10 cellular contexts compared by ENCODE assay signal in the genomic region with DNA sequence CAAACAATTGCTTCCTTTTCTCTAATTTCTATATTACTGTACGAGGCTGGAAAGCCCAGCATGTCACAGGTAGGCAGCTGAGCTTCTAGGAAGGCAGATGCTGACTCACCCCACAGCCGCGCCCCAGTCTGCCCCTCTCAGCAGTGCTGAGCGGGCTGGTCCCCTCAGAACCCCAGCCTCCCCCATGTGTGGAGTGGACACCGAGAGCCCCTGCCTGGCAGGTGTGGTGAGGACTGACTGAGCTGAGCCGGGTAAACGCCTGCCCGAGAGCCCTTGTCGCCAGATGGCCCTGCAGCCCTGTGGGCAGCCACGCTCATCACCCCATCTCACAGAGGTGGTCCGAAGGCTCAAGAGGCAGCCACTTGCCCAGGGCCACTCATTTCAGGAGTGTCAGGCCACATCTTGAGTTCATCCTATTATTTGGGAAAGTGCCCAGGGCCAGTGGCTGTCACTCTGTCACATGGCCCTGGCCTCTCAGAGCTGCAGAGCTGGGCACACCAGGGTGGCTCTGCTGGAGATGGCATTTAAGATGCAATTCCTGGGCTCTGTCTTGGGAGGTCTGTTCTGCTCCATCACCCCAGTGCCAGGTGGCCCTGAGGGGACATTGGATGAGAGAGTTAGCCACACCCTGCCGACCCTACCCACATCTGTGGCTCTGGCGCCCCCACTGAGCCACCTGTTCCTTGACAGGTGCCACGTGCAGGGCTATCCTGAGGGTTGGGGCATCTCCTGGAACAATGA. TPM values are rescaled to one million over a fixed set of nuclear protein-coding genes. Genes with fewer than 3 reads are reported as not detected.
A peak's percentile ranks its signal among the peaks of the same experiment; 100 is the strongest.
DNase-seq lines count a peak whose midpoint lies in the region; ATAC-seq and TF ChIP-seq lines count a peak whose summit lies in the region.
"Had no signal": no experiment of that assay in that cellular context is flagged by ENCODE, and none has a peak within 500 bp of the region (broad histone marks: within the 10 kb centered on the region; RNA-seq: fewer than 3 reads in every experiment).

No MANE protein-coding gene starts in this region.

- peaks cover 69% of the 10 kb centered on the region for H3K4me1 ChIP-seq in OCI-LY1 (ENCODE audit: insufficient read depth, low read length, severe bottlenecking)
- H3K4me1 ChIP-seq in effector memory CD4-positive, alpha-beta T cell (ENCODE audit: control insufficient read depth, insufficient read depth, low read length, poor library complexity, severe bottlenecking): peaks cover 33% of the 10 kb centered on the region

- peak overlapping the region; percentile 97 to 100 (median 99) for H3K27ac Mint-ChIP-seq in CD14-positive monocyte
- peak overlapping the region; percentile 76 for H3K27ac Mint-ChIP-seq in activated naive CD4-positive, alpha-beta T cell treated with anti-CD3 and anti-CD28 coated beads for 36 hours

- peaks cover 87% of the 10 kb centered on the region for H3K4me1 Mint-ChIP-seq in CD14-positive monocyte
- H3K4me1 Mint-ChIP-seq in activated naive CD4-positive, alpha-beta T cell treated with anti-CD3 and anti-CD28 coated beads for 36 hours (ENCODE audit: low read depth): peaks cover 55% of the 10 kb centered on the region

- no peaks in the 10 kb centered on the region for H3K79me2 ChIP-seq in OCI-LY1 (ENCODE audit: insufficient read depth, low read length)

- no peak overlapping the region for H3K9ac ChIP-seq in OCI-LY1 (ENCODE audit: low read length)

- peaks cover 3% of the 10 kb centered on the region; the same call in 1 of the 2 replicates for H3K9me3 ChIP-seq in OCI-LY1 (ENCODE audit: low read length)
- peaks cover 3% of the 10 kb centered on the region for H3K9me3 ChIP-seq in effector memory CD4-positive, alpha-beta T cell (ENCODE audit: control insufficient read depth, low read length)

- H3K4me3 Mint-ChIP-seq in CD14-positive monocyte: peak overlapping the region in 1 of 2 donors; percentile 27
- no peak overlapping the region for H3K4me3 Mint-ChIP-seq in activated naive CD4-positive, alpha-beta T cell treated with anti-CD3 and anti-CD28 coated beads for 36 hours

- no peak for TF ChIP-seq CTCF in CD14-positive monocyte (IDR thresholded peaks at IDR 0.05)
- TF ChIP-seq CTCF in OCI-LY1 (IDR thresholded peaks at IDR 0.05; ENCODE audit: low read length): no peak

- H3K36me3 ChIP-seq in OCI-LY1 (ENCODE audit: insufficient read depth, low read length): no peaks in the 10 kb centered on the region
- peaks cover 37% of the 10 kb centered on the region for H3K36me3 ChIP-seq in effector memory CD4-positive, alpha-beta T cell (ENCODE audit: control insufficient read depth, insufficient read depth, low read length)

- H3K36me3 Mint-ChIP-seq in CD14-positive monocyte: peaks cover 70 to 84% of the 10 kb centered on the region in 2 donors
- peaks cover 23% of the 10 kb centered on the region for H3K36me3 Mint-ChIP-seq in activated naive CD4-positive, alpha-beta T cell treated with anti-CD3 and anti-CD28 coated beads for 36 hours (ENCODE audit: low read depth)

- no peak overlapping the region for H3K4me2 ChIP-seq in OCI-LY1 (ENCODE audit: low read length)

- peaks cover 0 to 3% (median 0%) of the 10 kb centered on the region in 3 donors for H3K27me3 Mint-ChIP-seq in CD14-positive monocyte (ENCODE audit: low read depth in 3 of 3)
- no peaks in the 10 kb centered on the region for H3K27me3 Mint-ChIP-seq in activated naive CD4-positive, alpha-beta T cell treated with anti-CD3 and anti-CD28 coated beads for 36 hours (ENCODE audit: low read depth)

- no peaks in the 10 kb centered on the region for H3F3A ChIP-seq in OCI-LY1 (ENCODE audit: insufficient read depth, low read length)

- peak; percentile 44 for DNase-seq in CD14-positive monocyte (ENCODE audit: low spot score)
- DNase-seq in activated naive CD4-positive, alpha-beta T cell treated with anti-CD3 and anti-CD28 coated beads for 36 hours: peak; percentile 80
- DNase-seq in myocyte (ENCODE audit: low read depth): peak; percentile 29
- no peak for DNase-seq in effector memory CD4-positive, alpha-beta T cell
- no peak for DNase-seq in HT-29 (ENCODE audit: low spot score)

- no peaks in the 10 kb centered on the region for H3K27me3 ChIP-seq in OCI-LY1 (ENCODE audit: insufficient read depth, low read length)
- no peaks in the 10 kb centered on the region for H3K27me3 ChIP-seq in effector memory CD4-positive, alpha-beta T cell (replicated peaks; ENCODE audit: control insufficient read depth, insufficient read depth, low read length, poor library complexity, severe bottlenecking)

- peak overlapping the region; percentile 60 for H3K27ac ChIP-seq in OCI-LY1 (ENCODE audit: low read depth, low read length, poor library complexity, severe bottlenecking)
- H3K27ac ChIP-seq in effector memory CD4-positive, alpha-beta T cell (ENCODE audit: insufficient read depth, low read length, poor library complexity, severe bottlenecking): no peak overlapping the region

- ATAC-seq in HG03045 (IDR thresholded peaks at IDR 0.05; ENCODE audit: unreplicated experiment): no peak
- no peak for ATAC-seq in HG02840 (IDR thresholded peaks at IDR 0.05; ENCODE audit: low FRiP score, unreplicated experiment)

- H3K9me3 Mint-ChIP-seq in CD14-positive monocyte: peaks cover 0 to 5% (median 4%) of the 10 kb centered on the region in 7 donors
- H3K9me3 Mint-ChIP-seq in activated naive CD4-positive, alpha-beta T cell treated with anti-CD3 and anti-CD28 coated beads for 36 hours: peaks cover 10% of the 10 kb centered on the region

- H2AFZ ChIP-seq in OCI-LY1 (ENCODE audit: low read length): no peak overlapping the region

- no peaks in the 10 kb centered on the region for H3K9me2 ChIP-seq in OCI-LY1 (ENCODE audit: low read depth, low read length)

- H3K4me3 ChIP-seq in OCI-LY1 (ENCODE audit: low read depth, low read length, poor library complexity, severe bottlenecking): no peak overlapping the region
- H3K4me3 ChIP-seq in effector memory CD4-positive, alpha-beta T cell (ENCODE audit: insufficient read depth, low read depth, low read length, poor library complexity, severe bottlenecking): no peak overlapping the region

- no peaks in the 10 kb centered on the region for H4K20me1 ChIP-seq in OCI-LY1 (ENCODE audit: insufficient read depth, low read length)

- intact Hi-C loops in CD14-positive monocyte (cut with micrococcal nuclease): loop anchor here (5.0 to 10.0 kb wide), 2 partner anchors 44 to 196 kb away; no protein-coding TSS in a partner anchor
- intact Hi-C loops in activated naive CD4-positive, alpha-beta T cell treated with anti-CD3 and anti-CD28 coated beads for 36 hours (cut with micrococcal nuclease): loop anchor here (1.0 to 5.0 kb wide), 7 partner anchors 10 to 301 kb away; no protein-coding TSS in a partner anchor

- CTCF ChIA-PET in activated naive CD4-positive, alpha-beta T cell treated with anti-CD3 and anti-CD28 coated beads for 36 hours (lab: Charles Lee): interaction anchor here (0.6 to 3.2 kb wide), 46 partner anchors 10 to 457 kb away, joined by 3 to 36 read pairs (median 6); partner anchors contain the start of gene NINJ1

RNA-seq across cellular contexts. Expression of gene CARD19, which starts 12.5 kb away (rescaled TPM):
- polyA plus RNA-seq in CD14-positive monocyte: 100 to 1,000 TPM; 130 to 137 TPM
- 10 to 100 TPM; 51.4 to 52.0 TPM for total RNA-seq in activated naive CD4-positive, alpha-beta T cell treated with anti-CD3 and anti-CD28 coated beads for 36 hours
- total RNA-seq in myocyte: 61.2 and 143 TPM in 2 replicates
- 45.0 TPM for polyA plus RNA-seq in myocyte (2012)
- total RNA-seq in HT-29 (2014; rRNA removed; shearing (Covaris generic)): 142 and 170 TPM in 2 replicates

RNA-seq across cellular contexts. Expression of gene NINJ1, which starts 25.6 kb away (rescaled TPM):
- polyA plus RNA-seq in CD14-positive monocyte: 100 to 1,000 TPM; 290 to 469 TPM
- 10 to 100 TPM; 93.9 to 96.9 TPM for total RNA-seq in activated naive CD4-positive, alpha-beta T cell treated with anti-CD3 and anti-CD28 coated beads for 36 hours
- 33.6 and 78.3 TPM in 2 replicates for total RNA-seq in myocyte
- polyA plus RNA-seq in myocyte (2012): 27.3 TPM
- 45.0 and 49.7 TPM in 2 replicates for total RNA-seq in HT-29 (2014; rRNA removed; shearing (Covaris generic))

RNA-seq across cellular contexts. Expression of gene SUSD3, which starts 50.0 kb away (rescaled TPM):
- polyA plus RNA-seq in CD14-positive monocyte: 10 to 100 TPM; 10.5 to 15.7 TPM
- 10 to 100 TPM; 62.7 to 68.3 TPM for total RNA-seq in activated naive CD4-positive, alpha-beta T cell treated with anti-CD3 and anti-CD28 coated beads for 36 hours
- total RNA-seq in myocyte: not detected in 2 replicates
- polyA plus RNA-seq in myocyte (2012): not detected
- 1.6 and 4.5 TPM in 2 replicates for total RNA-seq in HT-29 (2014; rRNA removed; shearing (Covaris generic))
- total RNA-seq: dermis microvascular lymphatic vessel endothelial cell had no signal
- polyA plus RNA-seq: neural cell had no signal

Comparison
In these comparisons a context has a peak if more than half of its experiments do, and no peak if none do; other contexts are left out.
1. DNase-seq: peak in CD14-positive monocyte (single experiment), activated naive CD4-positive, alpha-beta T cell treated with anti-CD3 and anti-CD28 coated beads for 36 hours (single experiment) and myocyte (single experiment); none in effector memory CD4-positive, alpha-beta T cell (0 of 3) and HT-29 (single experiment).
2. RNA of gene SUSD3, which starts 50.0 kb away (total RNA-seq): 62.7 to 68.3 TPM in activated naive CD4-positive, alpha-beta T cell treated with anti-CD3 and anti-CD28 coated beads for 36 hours; 1.6 to 4.5 TPM in HT-29 and not detected in myocyte; every median in the first group is over 10 times any median in the second.